ENCODE assay signal across 18 cellular contexts in genomic region chr10:80507484-80507880, GRCh38. TPM values are rescaled to one million over a fixed set of nuclear protein-coding genes. Genes with fewer than 3 reads are reported as not detected.
A peak's percentile ranks its signal among the peaks of the same experiment; 100 is the strongest.
DNase-seq lines count a peak whose midpoint lies in the region; ATAC-seq and TF ChIP-seq lines count a peak whose summit lies in the region.
"Had no signal": no experiment of that assay in that cellular context is flagged by ENCODE, and none has a peak within 500 bp of the region (broad histone marks: within the 10 kb centered on the region; RNA-seq: fewer than 3 reads in every experiment).

No MANE protein-coding gene starts in this region.

- peak overlapping the region; percentile 23 for H3K27ac Mint-ChIP-seq in T-helper 1 cell treated with Interleukin-12 subunit alpha and Interleukin-12 subunit beta and Interleukin-4 antibody, amounts not matched to agents 30 μg/mL and 1 μg/mL, for 36 hours
- peak overlapping the region; percentile 88 for H3K27ac Mint-ChIP-seq in endodermal cell

- ATAC-seq in GM21786 (IDR thresholded peaks at IDR 0.05; ENCODE audit: unreplicated experiment) = no peak
- ATAC-seq: body of pancreas, gastroesophageal sphincter, GM12878, pancreas, PC-3 had no signal

- H3K4me3 Mint-ChIP-seq in T-helper 1 cell treated with Interleukin-12 subunit alpha and Interleukin-12 subunit beta and Interleukin-4 antibody, amounts not matched to agents 30 μg/mL and 1 μg/mL, for 36 hours = no peak overlapping the region
- no peak overlapping the region for H3K4me3 Mint-ChIP-seq in endodermal cell
- H3K4me3 Mint-ChIP-seq: activated T-helper 1 cell treated with anti-CD3 and anti-CD28 coated beads, Interleukin-12 subunit alpha, Interleukin-12 subunit beta, Interleukin-2, Interleukin-4 antibody, amounts not matched to agents 30 ng/mL and 10 ng/mL and 1 ng/mL, durations not matched to agents 14 hours and 24 hours and 36 hours had no signal

- H3K9me3 ChIP-seq in GM23248 (ENCODE audit: low read depth) = no peaks in the 10 kb centered on the region
- no peaks in the 10 kb centered on the region for H3K9me3 ChIP-seq in endodermal cell (ENCODE audit: control insufficient read depth, low read length)
- no peaks in the 10 kb centered on the region for H3K9me3 ChIP-seq in neutrophil
- H3K9me3 ChIP-seq: body of pancreas, gastroesophageal sphincter, pancreas, thyroid gland had no signal

- peaks cover 36% of the 10 kb centered on the region for H3K36me3 Mint-ChIP-seq in T-helper 1 cell treated with Interleukin-12 subunit alpha and Interleukin-12 subunit beta and Interleukin-4 antibody, amounts not matched to agents 30 μg/mL and 1 μg/mL, for 36 hours (ENCODE audit: low read depth)
- H3K36me3 Mint-ChIP-seq in endodermal cell (ENCODE audit: low read depth) = peaks cover 51% of the 10 kb centered on the region

- H3K4me1 ChIP-seq in GM23248 (ENCODE audit: insufficient read depth) (peaks cover 25% of the 10 kb centered on the region), endodermal cell (ENCODE audit: control insufficient read depth, insufficient read depth, low read length) (peaks cover 26% of the 10 kb centered on the region), neutrophil (ENCODE audit: control insufficient read depth in 1 of 2, insufficient read depth in 1 of 2, low read depth in 1 of 2, low read length in 1 of 2) (peaks cover 35% of the 10 kb centered on the region in 2 experiments)

- 90 to 94% methylated on average over 1 of the region's 1 CpG for WGBS in GM23248 (ENCODE audit: low coverage in 1 of 2, low lambda C conversion rate in 2 of 2, missing lambda C conversion rate in 2 of 2), 2 experiments
- 91 to 94% methylated on average over 1 of the region's 1 CpG for WGBS in endodermal cell (ENCODE audit: insufficient coverage in 1 of 2, insufficient read length in 1 of 2), 2 experiments

- no peak overlapping the region for H3K9ac ChIP-seq in GM23248
- no peak overlapping the region for H3K9ac ChIP-seq in endodermal cell (ENCODE audit: extremely low read depth, low read length, poor library complexity, severe bottlenecking)

- H3K27me3 ChIP-seq in GM23248 (replicated peaks; ENCODE audit: insufficient read depth) = no peaks in the 10 kb centered on the region
- no peaks in the 10 kb centered on the region for H3K27me3 ChIP-seq in endodermal cell (ENCODE audit: control insufficient read depth, insufficient read depth, low read length, poor library complexity, severe bottlenecking)
- no peaks in the 10 kb centered on the region for H3K27me3 ChIP-seq in neutrophil
- H3K27me3 ChIP-seq: body of pancreas, gastroesophageal sphincter, pancreas, thyroid gland had no signal

- H4K20me1 ChIP-seq in GM23248 (ENCODE audit: insufficient read depth) = no peaks in the 10 kb centered on the region

- DNase-seq in T-helper 1 cell = no peak
- DNase-seq in GM23248 = peak; percentile 20
- no peak for DNase-seq in endodermal cell
- DNase-seq in G401 (ENCODE audit: low spot score) = no peak
- DNase-seq in foreskin fibroblast = no peak
- DNase-seq: 8988T; activated CD4-positive, alpha-beta T cell treated with anti-CD3 and anti-CD28 coated beads for 1 hour; body of pancreas; Karpas-422; pancreas; PC-3; thyroid gland had no signal

- H3K4me2 ChIP-seq in GM23248 (ENCODE audit: unreplicated experiment) = no peak overlapping the region

- peaks cover 61% of the 10 kb centered on the region for H3K4me1 Mint-ChIP-seq in T-helper 1 cell treated with Interleukin-12 subunit alpha and Interleukin-12 subunit beta and Interleukin-4 antibody, amounts not matched to agents 30 μg/mL and 1 μg/mL, for 36 hours (ENCODE audit: low read depth)
- peaks cover 46% of the 10 kb centered on the region for H3K4me1 Mint-ChIP-seq in endodermal cell

- in situ Hi-C loops in GM23248 (cut with MboI) = no loop called here
- in situ Hi-C loops in G401 (cut with HindIII; ENCODE audit: low sequenced_read_pairs) = no loop called here

- H3K27me3 Mint-ChIP-seq in T-helper 1 cell treated with Interleukin-12 subunit alpha and Interleukin-12 subunit beta and Interleukin-4 antibody, amounts not matched to agents 30 μg/mL and 1 μg/mL, for 36 hours (ENCODE audit: low read depth) = no peaks in the 10 kb centered on the region
- H3K27me3 Mint-ChIP-seq in endodermal cell (ENCODE audit: insufficient read depth) = no peaks in the 10 kb centered on the region

- peaks cover 23% of the 10 kb centered on the region for H3K79me2 ChIP-seq in GM23248 (ENCODE audit: insufficient read depth)

- no peak overlapping the region for H3K4me3 ChIP-seq in GM23248
- no peak overlapping the region for H3K4me3 ChIP-seq in endodermal cell (ENCODE audit: low read length)
- H3K4me3 ChIP-seq in neutrophil (ENCODE audit: low read depth in 1 of 2, low read length in 1 of 2) = no peak overlapping the region
- H3K4me3 ChIP-seq in foreskin fibroblast (ENCODE audit: low read depth in 1 of 2, low read length in 2 of 2) = no peak overlapping the region
- H3K4me3 ChIP-seq: body of pancreas, gastroesophageal sphincter, GM12878, pancreas, thyroid gland had no signal

- no peaks in the 10 kb centered on the region for H3K9me3 Mint-ChIP-seq in T-helper 1 cell treated with Interleukin-12 subunit alpha and Interleukin-12 subunit beta and Interleukin-4 antibody, amounts not matched to agents 30 μg/mL and 1 μg/mL, for 36 hours
- H3K9me3 Mint-ChIP-seq in endodermal cell = no peaks in the 10 kb centered on the region
- H3K9me3 Mint-ChIP-seq: activated T-helper 1 cell treated with anti-CD3 and anti-CD28 coated beads, Interleukin-12 subunit alpha, Interleukin-12 subunit beta, Interleukin-2, Interleukin-4 antibody, amounts not matched to agents 30 ng/mL and 10 ng/mL and 1 ng/mL, durations not matched to agents 14 hours and 24 hours and 36 hours had no signal

- peaks cover 16% of the 10 kb centered on the region for H3F3A ChIP-seq in GM23248 (ENCODE audit: insufficient read depth)

- H3K27ac ChIP-seq in GM23248 = no peak overlapping the region
- no peak overlapping the region for H3K27ac ChIP-seq in endodermal cell (ENCODE audit: low read depth, low read length)
- peak overlapping the region; percentile 27 for H3K27ac ChIP-seq in neutrophil
- H3K27ac ChIP-seq: body of pancreas, gastroesophageal sphincter had no signal

- H3K36me3 ChIP-seq in GM23248 (ENCODE audit: low read depth) = no peaks in the 10 kb centered on the region
- H3K36me3 ChIP-seq in endodermal cell (ENCODE audit: control insufficient read depth, insufficient read depth, low read length) = peaks cover 50% of the 10 kb centered on the region
- peaks cover 62% of the 10 kb centered on the region for H3K36me3 ChIP-seq in neutrophil

- H2AFZ ChIP-seq in GM23248 = no peak overlapping the region

- no peak for TF ChIP-seq CTCF in endodermal cell (conservative IDR thresholded peaks at IDR 0.05)
- no peak for TF ChIP-seq CTCF in neutrophil (IDR thresholded peaks at IDR 0.05)
- TF ChIP-seq CTCF in foreskin fibroblast (IDR thresholded peaks at IDR 0.05; ENCODE audit: low read depth, low read length) = no peak

- no peaks in the 10 kb centered on the region for H3K9me2 ChIP-seq in GM23248 (ENCODE audit: insufficient read depth)

RNA-seq across cellular contexts. Expression of gene SH2D4B, which starts 30.2 kb away (rescaled TPM):
- total RNA-seq in GM23248 (2014; rRNA removed; shearing (Covaris generic)) = not detected in 2 replicates
- polyA plus RNA-seq in GM23248 (2016; fragmentation: Nextera tagmentation; extraction: Ambion mirVana) = not detected in 2 replicates
- total RNA-seq in endodermal cell = under 1 TPM in 1 of 2 donors, not detected in 1; 0.13 TPM
- polyA plus RNA-seq in endodermal cell (2013, experiment 1 of 2) = not detected
- polyA plus RNA-seq in endodermal cell (2013, experiment 2 of 2) = 0.33 TPM
- total RNA-seq in G401 (2014; rRNA removed; shearing (Covaris generic)) = not detected in 2 replicates
- total RNA-seq: gastroesophageal sphincter, pancreas, PC-3 had no signal

RNA-seq across cellular contexts. Expression of gene TSPAN14, which starts 53.4 kb away (rescaled TPM):
- 14.1 and 16.1 TPM in 2 replicates for total RNA-seq in GM23248 (2014; rRNA removed; shearing (Covaris generic))
- polyA plus RNA-seq in GM23248 (2016; fragmentation: Nextera tagmentation; extraction: Ambion mirVana) = 22.9 and 23.7 TPM in 2 replicates
- 100 to 1,000 TPM; 121 to 123 TPM for total RNA-seq in endodermal cell
- 142 TPM for polyA plus RNA-seq in endodermal cell (2013, experiment 1 of 2)
- 127 TPM for polyA plus RNA-seq in endodermal cell (2013, experiment 2 of 2)
- total RNA-seq in G401 (2014; rRNA removed; shearing (Covaris generic)) = 8.5 and 24.5 TPM in 2 replicates
- total RNA-seq: PC-3 had no signal
